Comparison of ENCODE assay signal across 25 cellular contexts in genomic region chr6:32212076-32212760, GRCh38. TPM values are rescaled to one million over a fixed set of nuclear protein-coding genes. Genes with fewer than 3 reads are reported as not detected.
DNase-seq lines count a peak whose midpoint lies in the region; ATAC-seq and TF ChIP-seq lines count a peak whose summit lies in the region.
"Had no signal": no experiment of that assay in that cellular context is flagged by ENCODE, and none has a peak within 500 bp of the region (broad histone marks: within the 10 kb centered on the region; RNA-seq: fewer than 3 reads in every experiment).

No MANE protein-coding gene starts in this region.

- intact Hi-C loops in upper lobe of right lung (cut with DNase I) = no loop called here

- no peak overlapping the region for H3K27ac Mint-ChIP-seq in endothelial cell (ENCODE audit: unreplicated experiment)
- H3K27ac Mint-ChIP-seq: activated CD8-positive, alpha-beta T cell treated with anti-CD3 and anti-CD28 coated beads for 36 hours; activated naive CD8-positive, alpha-beta T cell treated with anti-CD3 and anti-CD28 coated beads, Interleukin-2, amount 50 U/mL, for 24 hours; memory B cell; stimulated activated memory B cell treated with anti-CD40 and anti-IgM and Interleukin-4, amounts not matched to agents 10 μg/mL and 1 μg/mL and 100 μg/mL, for 72 hours had no signal

- peaks cover 59% of the 10 kb centered on the region for H3K36me3 Mint-ChIP-seq in endothelial cell (ENCODE audit: low read depth, unreplicated experiment)
- H3K36me3 Mint-ChIP-seq: memory B cell; stimulated activated memory B cell treated with anti-CD40 and anti-IgM and Interleukin-4, amounts not matched to agents 10 μg/mL and 1 μg/mL and 100 μg/mL, for 72 hours; T-cell had no signal

- TF ChIP-seq CTCF in endothelial cell (IDR thresholded peaks at IDR 0.05; ENCODE audit: unreplicated experiment) (no peak), upper lobe of right lung (IDR thresholded peaks at IDR 0.05) (no peak)

- no peak overlapping the region for H2AFZ ChIP-seq in Karpas-422 (ENCODE audit: low read length)

- no peaks in the 10 kb centered on the region for H3K27me3 ChIP-seq in Karpas-422 (ENCODE audit: low read length)
- H3K27me3 ChIP-seq in upper lobe of right lung = no peaks in the 10 kb centered on the region
- H3K27me3 ChIP-seq: heart left ventricle, neutrophil, Peyer's patch, SJCRH30 had no signal

- H3K9me2 ChIP-seq in Karpas-422 (replicated peaks; ENCODE audit: insufficient read depth, low read length) = no peaks in the 10 kb centered on the region

- no peaks in the 10 kb centered on the region for H4K20me1 ChIP-seq in Karpas-422 (ENCODE audit: insufficient read depth, low read depth, low read length)

- H3K4me1 ChIP-seq in Karpas-422 (ENCODE audit: low read length) = peaks cover 11% of the 10 kb centered on the region
- H3K4me1 ChIP-seq in upper lobe of right lung = no peaks in the 10 kb centered on the region
- H3K4me1 ChIP-seq: heart left ventricle, Peyer's patch, psoas muscle, SJCRH30 had no signal

- no peaks in the 10 kb centered on the region for H3K79me2 ChIP-seq in Karpas-422 (ENCODE audit: low read length)

- peaks cover 7% of the 10 kb centered on the region for H3K27me3 Mint-ChIP-seq in endothelial cell (ENCODE audit: unreplicated experiment)
- H3K27me3 Mint-ChIP-seq: activated CD8-positive, alpha-beta T cell treated with anti-CD3 and anti-CD28 coated beads for 36 hours; activated naive CD8-positive, alpha-beta T cell treated with anti-CD3 and anti-CD28 coated beads, Interleukin-2, amount 50 U/mL, for 24 hours; memory B cell; stimulated activated memory B cell treated with anti-CD40 and anti-IgM and Interleukin-4, amounts not matched to agents 10 μg/mL and 1 μg/mL and 100 μg/mL, for 72 hours; T-cell had no signal

- no peaks in the 10 kb centered on the region for H3K9me3 ChIP-seq in Karpas-422 (ENCODE audit: low read length)
- no peaks in the 10 kb centered on the region for H3K9me3 ChIP-seq in upper lobe of right lung
- H3K9me3 ChIP-seq: heart left ventricle, neutrophil, Peyer's patch, psoas muscle, SJCRH30 had no signal

- DNase-seq in Karpas-422 = peak; percentile 30
- no peak for DNase-seq in endothelial cell (ENCODE audit: low spot score)
- DNase-seq in upper lobe of right lung = no peak
- no peak for DNase-seq in glomerular visceral epithelial cell (ENCODE audit: extremely low spot score)
- no peak for DNase-seq in NCI-H226
- DNase-seq: activated CD4-positive, alpha-beta T cell treated with anti-CD3 and anti-CD28 coated beads for 1 hour; activated CD8-positive, alpha-beta T cell treated with anti-CD3 and anti-CD28 coated beads for 36 hours; activated gamma-delta T cell; activated naive CD8-positive, alpha-beta T cell treated with anti-CD3 and anti-CD28 coated beads, Interleukin-2, amount 50 U/mL, for 24 hours; C1 segment of cervical spinal cord; EL; HCEC 1CT; heart left ventricle; NCI-H1092; NCI-H187; NCI-H526 treated with DMSO at 0.1 percent for 48 hours; psoas muscle; SJCRH30; small intestine; stimulated activated CD4-positive, alpha-beta T cell treated with anti-CD3 and anti-CD28 coated beads, Interleukin-2, amount 100 ng/mL, for 24 hours; T-cell had no signal

- ATAC-seq in upper lobe of right lung = peak; percentile 32
- ATAC-seq: activated CD8-positive, alpha-beta T cell treated with anti-CD3 and anti-CD28 coated beads for 36 hours; activated naive CD8-positive, alpha-beta T cell treated with anti-CD3 and anti-CD28 coated beads, Interleukin-2, amount 50 U/mL, for 24 hours; psoas muscle; stimulated activated memory B cell treated with anti-CD40 and anti-IgM and Interleukin-4, amounts not matched to agents 10 μg/mL and 1 μg/mL and 100 μg/mL, for 72 hours; T-cell had no signal

- H3K9ac ChIP-seq in Karpas-422 (ENCODE audit: low read length) = no peak overlapping the region

- no peak overlapping the region for H3K27ac ChIP-seq in Karpas-422 (ENCODE audit: low read length)
- H3K27ac ChIP-seq in upper lobe of right lung = no peak overlapping the region
- H3K27ac ChIP-seq: heart left ventricle, neutrophil, Peyer's patch, psoas muscle, SJCRH30 had no signal

- no peaks in the 10 kb centered on the region for H3K36me3 ChIP-seq in Karpas-422 (ENCODE audit: insufficient read depth, low read length)
- H3K36me3 ChIP-seq in upper lobe of right lung = no peaks in the 10 kb centered on the region
- H3K36me3 ChIP-seq: neutrophil, Peyer's patch, SJCRH30 had no signal

- H3K4me2 ChIP-seq in Karpas-422 (ENCODE audit: low read depth, low read length, poor library complexity, severe bottlenecking) = no peak overlapping the region

- H3K4me3 Mint-ChIP-seq in endothelial cell (ENCODE audit: unreplicated experiment) = peak overlapping the region; percentile 79
- H3K4me3 Mint-ChIP-seq: activated CD8-positive, alpha-beta T cell treated with anti-CD3 and anti-CD28 coated beads for 36 hours; activated naive CD8-positive, alpha-beta T cell treated with anti-CD3 and anti-CD28 coated beads, Interleukin-2, amount 50 U/mL, for 24 hours; memory B cell; stimulated activated memory B cell treated with anti-CD40 and anti-IgM and Interleukin-4, amounts not matched to agents 10 μg/mL and 1 μg/mL and 100 μg/mL, for 72 hours; T-cell had no signal

- no peak overlapping the region for H3K4me3 ChIP-seq in Karpas-422 (ENCODE audit: low read length)
- no peak overlapping the region for H3K4me3 ChIP-seq in upper lobe of right lung
- H3K4me3 ChIP-seq: heart left ventricle, Peyer's patch, psoas muscle, SJCRH30 had no signal

- H3K9me3 Mint-ChIP-seq in endothelial cell (ENCODE audit: unreplicated experiment) = no peaks in the 10 kb centered on the region
- H3K9me3 Mint-ChIP-seq: activated CD8-positive, alpha-beta T cell treated with anti-CD3 and anti-CD28 coated beads for 36 hours; activated naive CD8-positive, alpha-beta T cell treated with anti-CD3 and anti-CD28 coated beads, Interleukin-2, amount 50 U/mL, for 24 hours; memory B cell; stimulated activated memory B cell treated with anti-CD40 and anti-IgM and Interleukin-4, amounts not matched to agents 10 μg/mL and 1 μg/mL and 100 μg/mL, for 72 hours; T-cell had no signal

- H3K4me1 Mint-ChIP-seq in endothelial cell (ENCODE audit: unreplicated experiment) = peaks cover 17% of the 10 kb centered on the region
- H3K4me1 Mint-ChIP-seq: activated naive CD8-positive, alpha-beta T cell treated with anti-CD3 and anti-CD28 coated beads, Interleukin-2, amount 50 U/mL, for 24 hours; T-cell had no signal

RNA-seq across cellular contexts. Expression of gene NOTCH4, which starts 11.6 kb away (rescaled TPM):
- total RNA-seq in Karpas-422 (2014; rRNA removed; shearing (Covaris generic); ENCODE audit: low replicate concordance) = 1.5 and 5.2 TPM in 2 replicates
- total RNA-seq in endothelial cell (ENCODE audit: unreplicated experiment) (151 TPM), upper lobe of right lung (78.7 TPM)

RNA-seq across cellular contexts. Expression of gene GPSM3, which starts 19.8 kb away (rescaled TPM):
- 66.5 and 85.9 TPM in 2 replicates for total RNA-seq in Karpas-422 (2014; rRNA removed; shearing (Covaris generic); ENCODE audit: low replicate concordance)
- total RNA-seq in endothelial cell (ENCODE audit: unreplicated experiment) (49.0 TPM), upper lobe of right lung (51.9 TPM)

RNA-seq across cellular contexts. Expression of gene PBX2, which starts 22.2 kb away (rescaled TPM):
- total RNA-seq in Karpas-422 (2014; rRNA removed; shearing (Covaris generic); ENCODE audit: low replicate concordance) = 51.7 and 84.0 TPM in 2 replicates
- total RNA-seq in endothelial cell (ENCODE audit: unreplicated experiment) = 308 TPM
- total RNA-seq in upper lobe of right lung = 100 TPM

RNA-seq across cellular contexts. Expression of gene AGER, which starts 28.2 kb away (rescaled TPM):
- 9.0 and 9.2 TPM in 2 replicates for total RNA-seq in Karpas-422 (2014; rRNA removed; shearing (Covaris generic); ENCODE audit: low replicate concordance)
- total RNA-seq in endothelial cell (ENCODE audit: unreplicated experiment) = 42.2 TPM
- total RNA-seq in upper lobe of right lung = 1,590 TPM

RNA-seq across cellular contexts. Expression of gene RNF5, which starts 34.0 kb away (rescaled TPM):
- 73.5 and 78.5 TPM in 2 replicates for total RNA-seq in Karpas-422 (2014; rRNA removed; shearing (Covaris generic); ENCODE audit: low replicate concordance)
- total RNA-seq in endothelial cell (ENCODE audit: unreplicated experiment) = 44.4 TPM
- total RNA-seq in upper lobe of right lung = 44.6 TPM

Comparison
In these comparisons a context has a peak if more than half of its experiments do, and no peak if none do; other contexts are left out.
1. RNA of gene NOTCH4, which starts 11.6 kb away (total RNA-seq): 151 TPM in endothelial cell (single experiment) and 78.7 TPM in upper lobe of right lung (single experiment); 1.5 to 5.2 TPM in Karpas-422; every median in the first group is over 10 times any median in the second.